In the genomic region with DNA sequence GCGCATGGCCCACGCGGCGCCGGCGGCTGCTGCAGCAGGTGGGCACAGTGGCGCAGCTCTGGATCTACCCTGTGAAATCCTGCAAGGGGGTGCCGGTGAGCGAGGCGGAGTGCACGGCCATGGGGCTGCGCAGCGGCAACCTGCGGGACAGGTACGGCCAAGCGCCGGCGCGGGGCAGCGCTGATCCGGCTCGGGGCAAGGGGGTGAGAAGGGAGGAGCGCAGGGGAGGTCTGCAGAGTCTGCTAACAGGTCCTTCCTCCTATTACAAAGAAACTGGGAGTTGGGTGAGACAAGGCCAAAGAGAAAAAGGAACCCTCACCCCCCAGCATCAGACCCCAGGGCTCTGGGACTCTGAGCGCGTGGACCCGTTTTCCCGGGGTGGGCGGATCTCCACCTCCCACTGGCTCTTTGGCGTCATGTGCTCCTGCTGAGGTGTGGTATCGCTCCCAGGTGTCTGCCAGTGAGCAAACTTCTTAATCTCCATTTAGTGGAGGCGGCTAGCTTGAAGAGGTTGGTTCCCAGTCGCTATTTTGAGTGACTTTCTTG, we compare ENCODE assay signal across 8 cellular contexts. TPM values are rescaled to one million over a fixed set of nuclear protein-coding genes. Genes with fewer than 3 reads are reported as not detected.
DNase-seq lines count a peak whose midpoint lies in the region; ATAC-seq and TF ChIP-seq lines count a peak whose summit lies in the region.

No MANE protein-coding gene starts in this region.

- ATAC-seq in Right ventricle myocardium inferior (peak; percentile 15), HG03565 (IDR thresholded peaks at IDR 0.05; ENCODE audit: unreplicated experiment) (peak; percentile 33), RWPE2 (ENCODE audit: low read depth) (peak; percentile 74), heart right ventricle (peak in 7 of 8 donors; percentile 5 to 33 (median 11)), GM18519 (IDR thresholded peaks at IDR 0.05; ENCODE audit: low FRiP score, unreplicated experiment) (no peak)

- H3K27me3 Mint-ChIP-seq in progenitor cell of endocrine pancreas: no peaks in the 10 kb centered on the region

- no peak overlapping the region for H3K27ac ChIP-seq in RWPE2 (ENCODE audit: poor library complexity, severe bottlenecking)
- peak overlapping the region in 9 of 10 donors; percentile 33 to 78 (median 71) for H3K27ac ChIP-seq in heart right ventricle

- H3K9me3 ChIP-seq in RWPE2 (ENCODE audit: severe bottlenecking) (no peaks in the 10 kb centered on the region), heart right ventricle (no peaks in the 10 kb centered on the region)

- no peaks in the 10 kb centered on the region for H3K27me3 ChIP-seq in RWPE2 (ENCODE audit: insufficient read depth, poor library complexity, severe bottlenecking)
- no peaks in the 10 kb centered on the region for H3K27me3 ChIP-seq in heart right ventricle

- H3K4me1 ChIP-seq in RWPE2 (ENCODE audit: insufficient read depth, poor library complexity, severe bottlenecking) (no peaks in the 10 kb centered on the region), heart right ventricle (peaks cover 0 to 49% (median 30%) of the 10 kb centered on the region in 9 donors)

- intact Hi-C loops in Right ventricle myocardium inferior (cut with DNase I): loop anchor here (5.0 kb wide), 1 partner anchor 40 kb away; a partner anchor contains a TSS
- intact Hi-C loops in cardiac septum (cut with DNase I): loop anchor here (2.0 to 5.0 kb wide), 2 partner anchors 55 to 260 kb away; no protein-coding TSS in a partner anchor
- intact Hi-C loops in heart right ventricle (cut with DNase I): no loop called here

- 9% methylated on average over 32 of the region's 32 CpGs for WGBS in heart right ventricle, 2 donors

- peaks cover 7% of the 10 kb centered on the region for H3K36me3 Mint-ChIP-seq in progenitor cell of endocrine pancreas (ENCODE audit: insufficient read depth)

- TF ChIP-seq CTCF in RWPE2 (IDR thresholded peaks at IDR 0.05; ENCODE audit: poor library complexity, severe bottlenecking): no peak
- peak in 1 of 9 donors; percentile 9 for TF ChIP-seq CTCF in heart right ventricle (IDR thresholded peaks at IDR 0.05)
- peak; percentile 16 for TF ChIP-seq CTCF in progenitor cell of endocrine pancreas (IDR thresholded peaks at IDR 0.05; ENCODE audit: unreplicated experiment)

- no peaks in the 10 kb centered on the region for H3K9me3 Mint-ChIP-seq in progenitor cell of endocrine pancreas (ENCODE audit: low read depth)

- H3K36me3 ChIP-seq in RWPE2 (ENCODE audit: low read depth) (no peaks in the 10 kb centered on the region), heart right ventricle (peaks cover 0 to 29% (median under 1%) of the 10 kb centered on the region in 9 donors)

- H3K4me3 ChIP-seq in RWPE2 (ENCODE audit: severe bottlenecking) (peak overlapping the region; percentile 45), heart right ventricle (peak overlapping the region; percentile 19 to 75 (median 64))

- H3K4me1 Mint-ChIP-seq in progenitor cell of endocrine pancreas (ENCODE audit: low read depth): peaks cover 20% of the 10 kb centered on the region

- peak overlapping the region; percentile 98 for H3K27ac Mint-ChIP-seq in progenitor cell of endocrine pancreas

- peak overlapping the region; percentile 87 for H3K4me3 Mint-ChIP-seq in progenitor cell of endocrine pancreas (ENCODE audit: low read depth)

- DNase-seq in Right ventricle myocardium inferior (ENCODE audit: missing footprints): no peak
- DNase-seq in cardiac septum (ENCODE audit: low spot score): no peak
- DNase-seq in RWPE2 (ENCODE audit: low spot score): no peak
- no peak for DNase-seq in heart right ventricle
- DNase-seq in progenitor cell of endocrine pancreas (ENCODE audit: low spot score, unreplicated experiment): peak; percentile 52
- DNase-seq in activated gamma-delta T cell treated with Interleukin-2 at 50 U/mL for 16 hours: no peak

RNA-seq across cellular contexts. Expression of a gene that starts 0.4 kb away (rescaled TPM):
- total RNA-seq in Right ventricle myocardium inferior (7.9 TPM), cardiac septum (12.8 TPM), heart right ventricle (10 to 100 TPM in 4 of 10 donors, 1 to 10 TPM in 6; 4.4 to 24.4 (median 8.4) TPM), progenitor cell of endocrine pancreas (37.1 and 40.5 TPM in 2 replicates)
- 10 to 100 TPM in 1 of 2 donors, 1 to 10 TPM in 1; 4.7 to 11.7 TPM for polyA plus RNA-seq in heart right ventricle

RNA-seq across cellular contexts. Expression of a gene that starts 39.0 kb away (rescaled TPM):
- total RNA-seq in Right ventricle myocardium inferior (27.4 TPM), cardiac septum (22.1 TPM), heart right ventricle (10 to 100 TPM; 16.2 to 32.3 (median 26.6) TPM), progenitor cell of endocrine pancreas (14.3 and 18.3 TPM in 2 replicates)
- 10 to 100 TPM; 13.0 to 30.4 TPM for polyA plus RNA-seq in heart right ventricle

Comparison
In these comparisons a context has a peak if more than half of its experiments do, and no peak if none do; other contexts are left out.
1. intact Hi-C loops: an anchor here in Right ventricle myocardium inferior (5.0 kb wide) and cardiac septum (2.0 to 5.0 kb wide); none called in heart right ventricle.